In genomic region chr7:76108540-76109233, GRCh38 we compare ENCODE assay signal across 9 cellular contexts.
A peak's percentile ranks its signal among the peaks of the same experiment; 100 is the strongest.
DNase-seq lines count a peak whose midpoint lies in the region; ATAC-seq and TF ChIP-seq lines count a peak whose summit lies in the region.
"Had no signal": no experiment of that assay in that cellular context is flagged by ENCODE, and none has a peak within 500 bp of the region (broad histone marks: within the 10 kb centered on the region; RNA-seq: fewer than 3 reads in every experiment).

No MANE protein-coding gene starts in this region.

- ATAC-seq in HG02610 (IDR thresholded peaks at IDR 0.05; ENCODE audit: unreplicated experiment) = no peak
- ATAC-seq in stimulated activated effector memory CD8-positive, alpha-beta T cell treated with anti-CD3 and anti-CD28 coated beads, Interleukin-12 subunit alpha, Interleukin-12 subunit beta, amount 100 ng/mL, for 72 hours = no peak

- no peaks in the 10 kb centered on the region for H3K36me3 ChIP-seq in endocrine pancreas (ENCODE audit: control insufficient read depth, insufficient read depth, low read length)

- no peaks in the 10 kb centered on the region for H3K27me3 Mint-ChIP-seq in Calu3 (ENCODE audit: unreplicated experiment)

- H3K27me3 ChIP-seq in endocrine pancreas (ENCODE audit: control insufficient read depth, insufficient read depth, low read length) = no peaks in the 10 kb centered on the region

- intact Hi-C loops in Calu3 (cut with micrococcal nuclease; ENCODE audit: unreplicated experiment) = no loop called here

- H3K36me3 Mint-ChIP-seq in Calu3 (ENCODE audit: insufficient read depth, unreplicated experiment) = no peaks in the 10 kb centered on the region
- no peaks in the 10 kb centered on the region for H3K36me3 Mint-ChIP-seq in stimulated activated effector memory CD8-positive, alpha-beta T cell treated with anti-CD3 and anti-CD28 coated beads, Interleukin-12 subunit alpha, Interleukin-12 subunit beta, amount 100 ng/mL, for 72 hours

- no peak for DNase-seq in Calu3
- DNase-seq in NCI-H2196 treated with DMSO at 0.1 percent for 48 hours (lab: John Stamatoyannopoulos, UW; ENCODE audit: unreplicated experiment) = peak; percentile 44
- peak; percentile 69 for DNase-seq in mucosa of gallbladder (ENCODE audit: low spot score)
- no peak for DNase-seq in GM19240 (ENCODE audit: insufficient read length, low spot score)
- no peak for DNase-seq in stimulated activated effector memory CD8-positive, alpha-beta T cell treated with anti-CD3 and anti-CD28 coated beads, Interleukin-12 subunit alpha, Interleukin-12 subunit beta, amount 100 ng/mL, for 72 hours (ENCODE audit: low spot score in 2 of 2)
- no peak for DNase-seq in epidermal melanocyte (ENCODE audit: insufficient read length, low spot score)
- DNase-seq: DND-41 had no signal

- BruUV-seq in Calu3 (replicated peaks; lab: Mats Ljungman, UMichigan) = TSS peak; percentile 55

- H3K27ac Mint-ChIP-seq in Calu3 (ENCODE audit: unreplicated experiment) = no peak overlapping the region
- H3K27ac Mint-ChIP-seq in stimulated activated effector memory CD8-positive, alpha-beta T cell treated with anti-CD3 and anti-CD28 coated beads, Interleukin-12 subunit alpha, Interleukin-12 subunit beta, amount 100 ng/mL, for 72 hours = no peak overlapping the region

- CTCF ChIA-PET in Calu3 (lab: Charles Lee) = no interaction called here

- peaks cover 9% of the 10 kb centered on the region for H3K4me1 Mint-ChIP-seq in Calu3 (ENCODE audit: low read depth, unreplicated experiment)
- H3K4me1 Mint-ChIP-seq in stimulated activated effector memory CD8-positive, alpha-beta T cell treated with anti-CD3 and anti-CD28 coated beads, Interleukin-12 subunit alpha, Interleukin-12 subunit beta, amount 100 ng/mL, for 72 hours = no peaks in the 10 kb centered on the region

- no peaks in the 10 kb centered on the region for H3K9me3 Mint-ChIP-seq in Calu3 (ENCODE audit: low read depth, unreplicated experiment)
- H3K9me3 Mint-ChIP-seq in stimulated activated effector memory CD8-positive, alpha-beta T cell treated with anti-CD3 and anti-CD28 coated beads, Interleukin-12 subunit alpha, Interleukin-12 subunit beta, amount 100 ng/mL, for 72 hours = no peaks in the 10 kb centered on the region

- peaks cover 6% of the 10 kb centered on the region for H3K4me1 ChIP-seq in endocrine pancreas (ENCODE audit: control insufficient read depth, insufficient read depth, low read length)

- H3K4me3 ChIP-seq in endocrine pancreas (ENCODE audit: control insufficient read depth, insufficient read depth, low read length) = peak overlapping the region; percentile 45

- H3K9ac ChIP-seq in endocrine pancreas (ENCODE audit: control insufficient read depth, insufficient read depth, low read length) = no peak overlapping the region

- no peak overlapping the region for H3K4me3 Mint-ChIP-seq in Calu3 (ENCODE audit: low read depth, unreplicated experiment)
- H3K4me3 Mint-ChIP-seq in stimulated activated effector memory CD8-positive, alpha-beta T cell treated with anti-CD3 and anti-CD28 coated beads, Interleukin-12 subunit alpha, Interleukin-12 subunit beta, amount 100 ng/mL, for 72 hours = no peak overlapping the region

- no peak for TF ChIP-seq CTCF in Calu3 (IDR thresholded peaks at IDR 0.05; ENCODE audit: unreplicated experiment)

- H3K9me3 ChIP-seq in endocrine pancreas (ENCODE audit: control insufficient read depth, low read length) = no peaks in the 10 kb centered on the region

Comparison
In these comparisons a context has a peak if more than half of its experiments do, and no peak if none do; other contexts are left out.
1. DNase-seq: peak in NCI-H2196 treated with DMSO at 0.1 percent for 48 hours (single experiment) and mucosa of gallbladder (single experiment); none in Calu3 (single experiment), GM19240 (single experiment), stimulated activated effector memory CD8-positive, alpha-beta T cell treated with anti-CD3 and anti-CD28 coated beads, Interleukin-12 subunit alpha, Interleukin-12 subunit beta, amount 100 ng/mL, for 72 hours (0 of 2) and epidermal melanocyte (single experiment).